ENCODE assay signal across 11 cellular contexts in genomic region chrX:103398321-103398937, GRCh38. TPM values are rescaled to one million over a fixed set of nuclear protein-coding genes. Genes with fewer than 3 reads are reported as not detected.
DNase-seq lines count a peak whose midpoint lies in the region; ATAC-seq, FAIRE-seq and TF ChIP-seq lines count a peak whose summit lies in the region.
"Had no signal": no experiment of that assay in that cellular context is flagged by ENCODE, and none has a peak within 500 bp of the region (broad histone marks: within the 10 kb centered on the region; RNA-seq: fewer than 3 reads in every experiment).

No MANE protein-coding gene starts in this region.

- TF ChIP-seq RAD21 in K562 (CRISPR knock-in tag; conservative IDR thresholded peaks at IDR 0.05 in 1 of 2, IDR thresholded peaks at IDR 0.05 in 1 of 2), result no peak

- intact Hi-C loops in K562 (cut with micrococcal nuclease), result no loop called here

- H4K20me1 ChIP-seq in Loucy (ENCODE audit: insufficient read depth, low read length, poor library complexity, severe bottlenecking), result no peaks in the 10 kb centered on the region
- H4K20me1 ChIP-seq in K562 (replicated peaks; ENCODE audit: control insufficient read depth, insufficient read depth, low read length), result no peaks in the 10 kb centered on the region

- no peak for TF ChIP-seq POLR2A in K562 (conservative IDR thresholded peaks at IDR 0.05)

- H3K4me2 ChIP-seq in Loucy (ENCODE audit: low read depth, low read length, poor library complexity, severe bottlenecking) (peak overlapping the region; percentile 50), K562 (ENCODE audit: insufficient read depth, low read length) (no peak overlapping the region)

- H2AFZ ChIP-seq in Loucy (ENCODE audit: low read length) (peak overlapping the region; percentile 49; the same call in 1 of the 2 replicates), K562 (ENCODE audit: low read depth, low read length) (peak overlapping the region; percentile 66)

- ATAC-seq in K562 (peak; percentile 95), HG02870 (IDR thresholded peaks at IDR 0.05; ENCODE audit: unreplicated experiment) (no peak), GM21723 (IDR thresholded peaks at IDR 0.05; ENCODE audit: unreplicated experiment) (no peak), GM19328 (IDR thresholded peaks at IDR 0.05; ENCODE audit: unreplicated experiment) (no peak)

- H3K4me3 ChIP-seq in Loucy (ENCODE audit: low read length, poor library complexity, severe bottlenecking) (peak overlapping the region; percentile 38), K562 (no peak overlapping the region), mesodermal cell (ENCODE audit: extremely low read depth, insufficient read depth, low read length, poor library complexity, severe bottlenecking) (no peak overlapping the region)

- H3K9ac ChIP-seq in Loucy (ENCODE audit: low read depth, low read length, poor library complexity, severe bottlenecking) (no peak overlapping the region), K562 (ENCODE audit: insufficient read depth in 1 of 2, low read depth in 2 of 2, low read length in 2 of 2) (0 out of 4 replicates have a peak overlapping the region, but pooled peaks of 1 of the 2 experiments have one; percentile 20)

- H3K9me3 ChIP-seq in Loucy (ENCODE audit: insufficient read depth, low read depth, low read length) (no peaks in the 10 kb centered on the region), K562 (replicated peaks; ENCODE audit: control insufficient read depth, insufficient read depth, low read depth, low read length) (no peaks in the 10 kb centered on the region), mesodermal cell (ENCODE audit: control insufficient read depth, low read length) (no peaks in the 10 kb centered on the region)

- POLR2A ChIA-PET in K562 (lab: Yijun Ruan, JAX), result interaction anchor here (1.1 kb wide), 1 partner anchor 9 kb away, joined by 4 read pairs; no protein-coding TSS in a partner anchor

- H3K27me3 ChIP-seq in Loucy (ENCODE audit: insufficient read depth, low read length, poor library complexity, severe bottlenecking) (no peaks in the 10 kb centered on the region), K562 (ENCODE audit: control insufficient read depth in 2 of 2, insufficient read depth in 2 of 2, low read length in 2 of 2) (no peaks in the 10 kb centered on the region)

- H3K79me2 ChIP-seq in Loucy (ENCODE audit: insufficient read depth, low read length) (no peaks in the 10 kb centered on the region), K562 (ENCODE audit: control insufficient read depth, insufficient read depth, low read length) (no peaks in the 10 kb centered on the region)

- CTCF ChIA-PET in K562 (lab: Yijun Ruan, JAX; ENCODE audit: low intra/inter-chr PET ratio), result no interaction called here

- H3F3A ChIP-seq in Loucy (ENCODE audit: low read depth), result no peaks in the 10 kb centered on the region

- FAIRE-seq in K562 (lab: Jason Lieb, UNC), result peak; percentile 57
- FAIRE-seq: small intestine had no signal

- in situ Hi-C loops in K562 (cut with MboI), result no loop called here

- no TSS peak for BruUV-seq in K562 (replicated peaks; lab: Mats Ljungman, UMichigan)

- H3K4me1 ChIP-seq in Loucy (ENCODE audit: insufficient read depth, low read length, poor library complexity, severe bottlenecking), result peaks cover 12% of the 10 kb centered on the region
- H3K4me1 ChIP-seq in K562 (replicated peaks in 1 of 2; ENCODE audit: control insufficient read depth in 2 of 2, insufficient read depth in 2 of 2, low read length in 2 of 2), result peaks cover 0 to 11% of the 10 kb centered on the region in 2 experiments; a peak in 3 of 5 replicates
- peaks cover 12% of the 10 kb centered on the region for H3K4me1 ChIP-seq in mesodermal cell (ENCODE audit: control insufficient read depth, insufficient read depth, low read length, poor library complexity, severe bottlenecking)

- TF ChIP-seq CTCF in Loucy (conservative IDR thresholded peaks at IDR 0.05; ENCODE audit: low read length) (no peak), K562 (IDR thresholded peaks at IDR 0.05 in 2 of 3, conservative IDR thresholded peaks at IDR 0.05 in 1 of 3; ENCODE audit: insufficient read depth in 2 of 3, low read depth in 1 of 3, low read length in 3 of 3) (no peak)

- DNase-seq in CD1c-positive myeloid dendritic cell (ENCODE audit: extremely low spot score) (peak; percentile 19), K562 (ENCODE audit: extremely low read depth in 1 of 4, low spot score in 3 of 4) (peak; percentile 11 to 61 (median 24))
- no peak for DNase-seq in activated CD4-positive, CD25-positive, alpha-beta regulatory T cell (lab: John Stamatoyannopoulos, UW)
- DNase-seq: activated T-cell treated with anti-CD3 and anti-CD28 coated beads, Interleukin-2, amount 50 U/mL, for 24 hours; endodermal cell; small intestine had no signal

- no peaks in the 10 kb centered on the region for H3K9me1 ChIP-seq in K562 (ENCODE audit: control insufficient read depth, insufficient read depth, low read length)

- TF ChIP-seq EP300 in K562 (IDR thresholded peaks at IDR 0.05; ENCODE audit: low read length), result peak; percentile 54

- no peaks in the 10 kb centered on the region for H3K9me2 ChIP-seq in Loucy (replicated peaks; ENCODE audit: low read depth, low read length)

- H3K36me3 ChIP-seq in Loucy (ENCODE audit: insufficient read depth, low read length), result no peaks in the 10 kb centered on the region
- H3K36me3 ChIP-seq in K562 (ENCODE audit: control insufficient read depth, insufficient read depth, low read length), result no peaks in the 10 kb centered on the region
- no peaks in the 10 kb centered on the region for H3K36me3 ChIP-seq in mesodermal cell (ENCODE audit: control insufficient read depth, insufficient read depth, low read length)

- H3K27ac ChIP-seq in K562 (ENCODE audit: extremely low read depth, low read depth, low read length), result peak overlapping the region; percentile 74; the same call in 2 of the 3 replicates
- peak overlapping the region; percentile 52 for H3K27ac ChIP-seq in mesodermal cell (ENCODE audit: low read depth, low read length, severe bottlenecking)

- 6% methylated on average over 2 of the region's 2 CpGs for WGBS in K562 (ENCODE audit: insufficient coverage, low coverage, missing lambda C conversion rate)
- 13 to 40% methylated on average over 1 of the region's 2 CpGs for WGBS in mesodermal cell (ENCODE audit: insufficient coverage in 2 of 2), 2 experiments

TF ChIP-seq in K562, 482 proteins besides CTCF, POLR2A, EP300 and RAD21 (continues in another document):
- TF ChIP-seq RHOXF2B (CRISPR knock-in tag; conservative IDR thresholded peaks at IDR 0.05) (no peak), ZNF717 (CRISPR knock-in tag; IDR thresholded peaks at IDR 0.05) (no peak), ZBTB12 (CRISPR knock-in tag; IDR thresholded peaks at IDR 0.05) (no peak), HNRNPK (IDR thresholded peaks at IDR 0.05; ENCODE audit: low read depth, low read length, poor library complexity, severe bottlenecking) (no peak)

RNA-seq across cellular contexts. Expression of gene BEX3, which starts 22.1 kb away (rescaled TPM):
- total RNA-seq in K562 (2011; cell fraction: chromatin; rRNA removed; ENCODE audit: low replicate concordance), result not detected in 2 replicates
- not detected in 2 replicates for total RNA-seq in K562 (2011; cell fraction: nucleolus; rRNA removed)
- total RNA-seq in K562 (2011; cell fraction: nucleoplasm; rRNA removed), result not detected in 2 replicates
- total RNA-seq in K562 (2014; rRNA removed) (not detected in 2 replicates), K562 (2014; rRNA removed; fragmentation: Illumina TruSeq; extraction: Trizol) (not detected in 2 replicates), K562 (2015; rRNA removed; fragmentation: Illumina TruSeq; extraction: Trizol) (not detected in 2 replicates), K562 (2021) (0.47 and 0.58 TPM in 2 replicates)
- polyA plus RNA-seq in K562 (2011; rRNA removed) (not detected in 2 replicates), K562 (2014; fragmentation: Illumina TruSeq; extraction: Trizol) (not detected in 2 replicates), K562 (2014; fragmentation: Nextera tagmentation; extraction: Ambion mirVana) (not detected), K562 (2014; rRNA removed) (0.21 TPM in 1 of 2 replicates, not detected in the other)
- polyA plus RNA-seq in K562 (2011; cell fraction: cytosol; rRNA removed), result 0.09 TPM in 1 of 2 replicates, not detected in the other
- polyA plus RNA-seq in K562 (2011; cell fraction: nucleus; rRNA removed), result not detected in 2 replicates
- polyA plus RNA-seq in K562 (2012), result not detected in 2 replicates
- not detected in 2 replicates for polyA minus RNA-seq in K562 (2011; rRNA and poly(A)+ RNA removed)
- not detected in 2 replicates for polyA minus RNA-seq in K562 (2011; cell fraction: cytosol; rRNA and poly(A)+ RNA removed)
- not detected in 2 replicates for polyA minus RNA-seq in K562 (2011; cell fraction: nucleus; rRNA and poly(A)+ RNA removed)
- 411 TPM for polyA plus RNA-seq in mesodermal cell (2013, experiment 1 of 2)
- 404 TPM for polyA plus RNA-seq in mesodermal cell (2013, experiment 2 of 2)

RNA-seq across cellular contexts. Expression of gene TCEAL9, which starts 42.1 kb away (rescaled TPM):
- total RNA-seq in K562 (2011; cell fraction: chromatin; rRNA removed; ENCODE audit: low replicate concordance), result 3.8 and 12.7 TPM in 2 replicates
- 3.2 and 3.8 TPM in 2 replicates for total RNA-seq in K562 (2011; cell fraction: nucleolus; rRNA removed)
- 5.1 and 6.3 TPM in 2 replicates for total RNA-seq in K562 (2011; cell fraction: nucleoplasm; rRNA removed)
- total RNA-seq in K562 (2014; rRNA removed) (32.3 and 43.3 TPM in 2 replicates), K562 (2014; rRNA removed; fragmentation: Illumina TruSeq; extraction: Trizol) (69.6 and 74.1 TPM in 2 replicates), K562 (2015; rRNA removed; fragmentation: Illumina TruSeq; extraction: Trizol) (63.0 and 64.5 TPM in 2 replicates), K562 (2021) (16.2 and 19.5 TPM in 2 replicates)
- polyA plus RNA-seq in K562 (2011; rRNA removed) (24.9 and 28.8 TPM in 2 replicates), K562 (2014; fragmentation: Illumina TruSeq; extraction: Trizol) (60.1 and 70.8 TPM in 2 replicates), K562 (2014; fragmentation: Nextera tagmentation; extraction: Ambion mirVana) (100 to 1,000 TPM in 1 of 2 experiments, 10 to 100 TPM in 1; 96.7 to 106 TPM), K562 (2014; rRNA removed) (67.1 and 83.4 TPM in 2 replicates)
- 2.0 and 10.5 TPM in 2 replicates for polyA plus RNA-seq in K562 (2011; cell fraction: cytosol; rRNA removed)
- polyA plus RNA-seq in K562 (2011; cell fraction: nucleus; rRNA removed), result 3.4 and 6.7 TPM in 2 replicates
- polyA plus RNA-seq in K562 (2012), result 52.1 and 69.8 TPM in 2 replicates
- 8.9 and 9.9 TPM in 2 replicates for polyA minus RNA-seq in K562 (2011; rRNA and poly(A)+ RNA removed)
- 2.5 and 4.1 TPM in 2 replicates for polyA minus RNA-seq in K562 (2011; cell fraction: cytosol; rRNA and poly(A)+ RNA removed)
- polyA minus RNA-seq in K562 (2011; cell fraction: nucleus; rRNA and poly(A)+ RNA removed), result 1.5 and 5.6 TPM in 2 replicates
- polyA plus RNA-seq in mesodermal cell (2013, experiment 1 of 2), result 205 TPM
- 244 TPM for polyA plus RNA-seq in mesodermal cell (2013, experiment 2 of 2)

Comparison
In these comparisons a context has a peak if more than half of its experiments do, and no peak if none do; other contexts are left out.
1. DNase-seq: peak in CD1c-positive myeloid dendritic cell (single experiment) and K562 (4 of 4); none in activated CD4-positive, CD25-positive, alpha-beta regulatory T cell (0 of 4).